ENCODE assay signal across 26 cellular contexts in the genomic region with DNA sequence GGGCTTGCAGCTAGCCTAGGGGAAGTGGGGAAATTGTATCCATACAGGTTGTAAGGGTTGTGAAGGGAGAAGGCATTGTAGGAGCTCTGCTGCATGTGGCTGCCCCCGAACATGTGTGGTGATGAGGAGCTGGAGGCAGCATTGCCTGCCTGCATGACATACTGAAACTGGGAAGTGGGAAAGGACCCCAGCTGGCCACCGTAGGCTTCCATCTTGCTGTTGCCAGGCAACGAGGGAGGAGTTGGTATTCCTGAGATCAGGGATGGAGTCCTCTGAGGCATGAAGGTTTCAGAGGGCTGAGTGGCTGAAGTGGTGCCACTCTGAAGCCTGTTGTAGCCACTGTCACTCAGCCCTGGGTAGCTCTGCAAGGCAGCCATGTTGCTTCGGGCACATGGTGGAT.
"Had no signal": no experiment of that assay in that cellular context is flagged by ENCODE, and none has a peak within 500 bp of the region (broad histone marks: within the 10 kb centered on the region; RNA-seq: fewer than 3 reads in every experiment).

No MANE protein-coding gene starts in this region.

- H3K36me3 Mint-ChIP-seq: immature natural killer cell; neural progenitor cell; stimulated activated naive B cell treated with anti-CD40 and anti-IgM and Interleukin-4, amounts not matched to agents 10 μg/mL and 1 μg/mL and 100 μg/mL, for 72 hours had no signal

- H3K27ac Mint-ChIP-seq: immature natural killer cell; naive thymus-derived CD8-positive, alpha-beta T cell; nephron; neural progenitor cell; progenitor cell of endocrine pancreas; stimulated activated naive B cell treated with anti-CD40 and anti-IgM and Interleukin-4, amounts not matched to agents 10 μg/mL and 1 μg/mL and 100 μg/mL, for 72 hours had no signal

- H3K4me1 Mint-ChIP-seq: immature natural killer cell; naive thymus-derived CD8-positive, alpha-beta T cell; neural progenitor cell; stimulated activated naive B cell treated with anti-CD40 and anti-IgM and Interleukin-4, amounts not matched to agents 10 μg/mL and 1 μg/mL and 100 μg/mL, for 72 hours had no signal

- H3K9me3 Mint-ChIP-seq: nephron, neural progenitor cell had no signal

- H3K27ac ChIP-seq: left lung, lower lobe of right lung, neural progenitor cell, neutrophil, ovary, right atrium auricular region, right lobe of liver, stomach, suprapubic skin, tibial nerve, upper lobe of left lung, vagina had no signal

- ATAC-seq: left colon; left lung; lower lobe of right lung; naive thymus-derived CD8-positive, alpha-beta T cell; right lobe of liver; stimulated activated naive B cell treated with anti-CD40 and anti-IgM and Interleukin-4, amounts not matched to agents 10 μg/mL and 1 μg/mL and 100 μg/mL, for 72 hours; stimulated activated naive CD8-positive, alpha-beta T cell treated with anti-CD3 and anti-CD28 coated beads, Interleukin-15, Interleukin-2, amounts not matched to agents 100 U/mL and 50 U/mL, for 24 hours had no signal

- DNase-seq: hypothalamus; immature natural killer cell; kidney; left colon; left lung; lower lobe of right lung; mammary epithelial cell; mesenchymal stem cell; naive thymus-derived CD8-positive, alpha-beta T cell; occipital lobe; ovary; right lobe of liver; stimulated activated CD4-positive, alpha-beta T cell treated with anti-CD3 and anti-CD28 coated beads, Interleukin-1b, Interleukin-23, amount 100 ng/mL, for 48 hours; stimulated activated CD4-positive, alpha-beta T cell treated with anti-CD3 and anti-CD28 coated beads, Interleukin-2, amount 100 ng/mL, for 48 hours; stimulated activated naive B cell treated with anti-CD40 and anti-IgM and Interleukin-4, amounts not matched to agents 10 μg/mL and 1 μg/mL and 100 μg/mL, for 72 hours; stimulated activated naive CD8-positive, alpha-beta T cell treated with anti-CD3 and anti-CD28 coated beads, Interleukin-15, Interleukin-2, amounts not matched to agents 100 U/mL and 50 U/mL, for 24 hours; stomach; upper lobe of left lung had no signal

- H3K4me3 Mint-ChIP-seq: immature natural killer cell; naive thymus-derived CD8-positive, alpha-beta T cell; nephron; neural progenitor cell; stimulated activated naive B cell treated with anti-CD40 and anti-IgM and Interleukin-4, amounts not matched to agents 10 μg/mL and 1 μg/mL and 100 μg/mL, for 72 hours had no signal
